ENCODE assay signal across 8 cellular contexts in the genomic region with DNA sequence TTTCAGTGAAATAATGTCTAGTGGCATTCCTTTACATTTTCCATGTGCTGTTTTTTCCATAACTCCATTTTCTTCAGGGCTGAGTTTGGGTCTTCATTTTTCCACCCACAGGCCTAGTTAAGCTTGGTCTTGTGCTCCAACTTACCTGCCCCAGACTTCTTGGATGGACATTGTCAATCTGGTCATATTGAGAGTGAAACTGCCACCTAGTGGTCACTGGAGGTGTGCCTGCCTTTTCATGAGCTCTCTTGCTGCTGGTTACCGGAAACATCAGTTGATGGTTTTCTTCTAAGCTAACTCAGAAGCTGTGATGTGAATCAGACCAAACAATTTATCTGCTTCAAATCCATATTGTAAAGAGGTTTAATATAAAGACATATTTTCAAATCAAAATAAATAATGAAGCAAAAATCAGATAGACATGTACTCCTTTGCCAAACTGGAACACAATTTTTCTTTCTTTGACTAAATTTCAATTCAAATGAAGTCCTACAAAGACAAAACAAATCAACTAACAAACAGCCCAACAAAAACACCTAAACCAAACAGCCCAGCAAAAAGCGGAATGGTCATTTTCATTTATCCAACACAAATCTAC.
DNase-seq lines count a peak whose midpoint lies in the region; ATAC-seq and TF ChIP-seq lines count a peak whose summit lies in the region.

No MANE protein-coding gene starts in this region.

- no peaks in the 10 kb centered on the region for H3K9me3 ChIP-seq in left ventricle myocardium inferior (replicated peaks)
- H3K9me3 ChIP-seq in gastrocnemius medialis, result no peaks in the 10 kb centered on the region

- H3K4me3 Mint-ChIP-seq in activated naive CD8-positive, alpha-beta T cell, result peak overlapping the region; percentile 56

- no peaks in the 10 kb centered on the region for H3K9me3 Mint-ChIP-seq in activated naive CD8-positive, alpha-beta T cell (ENCODE audit: low read depth)

- H3K4me1 Mint-ChIP-seq in activated naive CD8-positive, alpha-beta T cell (ENCODE audit: low read depth), result peaks cover 50% of the 10 kb centered on the region

- no peaks in the 10 kb centered on the region for H3K36me3 ChIP-seq in left ventricle myocardium inferior
- no peaks in the 10 kb centered on the region for H3K36me3 ChIP-seq in gastrocnemius medialis

- intact Hi-C loops in left ventricle myocardium inferior (cut with micrococcal nuclease), result loop anchor here (10.0 kb wide), 1 partner anchor 705 kb away; no protein-coding TSS in a partner anchor
- intact Hi-C loops in gastrocnemius medialis (cut with DNase I; ENCODE audit: low total_unique reads), result loop anchor here (5.0 kb wide), 1 partner anchor 257 kb away; no protein-coding TSS in a partner anchor

- H3K27me3 ChIP-seq in left ventricle myocardium inferior (ENCODE audit: low read depth) (peaks cover 11% of the 10 kb centered on the region), gastrocnemius medialis (no peaks in the 10 kb centered on the region)

- peaks cover 8% of the 10 kb centered on the region for H3K4me1 ChIP-seq in left ventricle myocardium inferior
- H3K4me1 ChIP-seq in gastrocnemius medialis, result no peaks in the 10 kb centered on the region

- TF ChIP-seq CTCF in left ventricle myocardium inferior (IDR thresholded peaks at IDR 0.05; ENCODE audit: borderline replicate concordance) (peak; percentile 89), gastrocnemius medialis (IDR thresholded peaks at IDR 0.05 in 4 of 5, conservative IDR thresholded peaks at IDR 0.05 in 1 of 5) (peak; percentile 40 to 73 (median 47))

- no peaks in the 10 kb centered on the region for H3K36me3 Mint-ChIP-seq in activated naive CD8-positive, alpha-beta T cell

- in situ Hi-C loops in KBM-7 (cut with MboI; ENCODE audit: low pct_unique_long_range_greater_than_20kb, low sequenced_read_pairs), result loop anchor here (25.0 kb wide), 2 partner anchors 237 to 712 kb away; a partner anchor contains a TSS
- in situ Hi-C loops in gastrocnemius medialis (cut with MboI; ENCODE audit: low sequenced_read_pairs in 4 of 4), result loop anchor here in 3 of 4 donors (10.0 to 25.0 kb wide), 5 partner anchors 255 to 1065 kb away; no protein-coding TSS in a partner anchor

- no peaks in the 10 kb centered on the region for H3K27me3 Mint-ChIP-seq in activated naive CD8-positive, alpha-beta T cell

- ATAC-seq in GM19463 (IDR thresholded peaks at IDR 0.05; ENCODE audit: unreplicated experiment), result peak; percentile 41
- ATAC-seq in SK-N-SH treated with all-trans-retinoic acid at 6 μM for 48 hours, result peak; percentile 72
- no peak for ATAC-seq in gastrocnemius medialis

- no peak overlapping the region for H3K4me3 ChIP-seq in left ventricle myocardium inferior
- no peak overlapping the region for H3K4me3 ChIP-seq in gastrocnemius medialis

- no peak for TF ChIP-seq POLR2A in gastrocnemius medialis (IDR thresholded peaks at IDR 0.05)

- H3K27ac Mint-ChIP-seq in activated naive CD8-positive, alpha-beta T cell, result peak overlapping the region; percentile 74

- H3K27ac ChIP-seq in left ventricle myocardium inferior (replicated peaks) (no peak overlapping the region), gastrocnemius medialis (no peak overlapping the region)

- DNase-seq in DMS 273 (lab: John Stamatoyannopoulos, UW; ENCODE audit: unreplicated experiment) (peak; percentile 72), KBM-7 (peak; percentile 77), left ventricle myocardium inferior (peak; percentile 18), gastrocnemius medialis (peak; percentile 6 to 17), GOT3 (lab: John Stamatoyannopoulos, UW) (no peak)

TF ChIP-seq in SK-N-SH treated with all-trans-retinoic acid at 6 μM for 48 hours, 23 proteins besides CTCF, POLR2A, EP300 and RAD21:
- TF ChIP-seq ARNTL (CRISPR knock-in tag; IDR thresholded peaks at IDR 0.05; ENCODE audit: borderline replicate concordance, low read depth), result no peak
- no peak for TF ChIP-seq TCF4 (CRISPR knock-in tag; IDR thresholded peaks at IDR 0.05; ENCODE audit: borderline replicate concordance)
- TF ChIP-seq BACH2 (CRISPR knock-in tag; IDR thresholded peaks at IDR 0.05; ENCODE audit: borderline replicate concordance), result no peak
- no peak for TF ChIP-seq ZC3H10 (CRISPR knock-in tag; IDR thresholded peaks at IDR 0.05)
- no peak for TF ChIP-seq ZNF70 (CRISPR knock-in tag; IDR thresholded peaks at IDR 0.05)
- no peak for TF ChIP-seq PPARA (CRISPR knock-in tag; IDR thresholded peaks at IDR 0.05; ENCODE audit: borderline replicate concordance)
- TF ChIP-seq, protein P1, sequence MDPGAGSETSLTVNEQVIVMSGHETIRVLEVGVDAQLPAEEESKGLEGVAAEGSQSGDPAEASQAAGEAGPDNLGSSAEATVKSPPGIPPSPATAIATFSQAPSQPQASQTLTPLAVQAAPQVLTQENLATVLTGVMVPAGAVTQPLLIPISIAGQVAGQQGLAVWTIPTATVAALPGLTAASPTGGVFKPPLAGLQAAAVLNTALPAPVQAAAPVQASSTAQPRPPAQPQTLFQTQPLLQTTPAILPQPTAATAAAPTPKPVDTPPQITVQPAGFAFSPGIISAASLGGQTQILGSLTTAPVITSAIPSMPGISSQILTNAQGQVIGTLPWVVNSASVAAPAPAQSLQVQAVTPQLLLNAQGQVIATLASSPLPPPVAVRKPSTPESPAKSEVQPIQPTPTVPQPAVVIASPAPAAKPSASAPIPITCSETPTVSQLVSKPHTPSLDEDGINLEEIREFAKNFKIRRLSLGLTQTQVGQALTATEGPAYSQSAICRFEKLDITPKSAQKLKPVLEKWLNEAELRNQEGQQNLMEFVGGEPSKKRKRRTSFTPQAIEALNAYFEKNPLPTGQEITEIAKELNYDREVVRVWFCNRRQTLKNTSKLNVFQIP (CRISPR knock-in tag; IDR thresholded peaks at IDR 0.05; ENCODE audit: borderline replicate concordance, low read depth), result no peak
- TF ChIP-seq ESRRG (CRISPR knock-in tag; IDR thresholded peaks at IDR 0.05), result no peak
- TF ChIP-seq CSDC2 (CRISPR knock-in tag; IDR thresholded peaks at IDR 0.05), result no peak
- no peak for TF ChIP-seq OSR1 (CRISPR knock-in tag; IDR thresholded peaks at IDR 0.05)
- TF ChIP-seq, protein P2, sequence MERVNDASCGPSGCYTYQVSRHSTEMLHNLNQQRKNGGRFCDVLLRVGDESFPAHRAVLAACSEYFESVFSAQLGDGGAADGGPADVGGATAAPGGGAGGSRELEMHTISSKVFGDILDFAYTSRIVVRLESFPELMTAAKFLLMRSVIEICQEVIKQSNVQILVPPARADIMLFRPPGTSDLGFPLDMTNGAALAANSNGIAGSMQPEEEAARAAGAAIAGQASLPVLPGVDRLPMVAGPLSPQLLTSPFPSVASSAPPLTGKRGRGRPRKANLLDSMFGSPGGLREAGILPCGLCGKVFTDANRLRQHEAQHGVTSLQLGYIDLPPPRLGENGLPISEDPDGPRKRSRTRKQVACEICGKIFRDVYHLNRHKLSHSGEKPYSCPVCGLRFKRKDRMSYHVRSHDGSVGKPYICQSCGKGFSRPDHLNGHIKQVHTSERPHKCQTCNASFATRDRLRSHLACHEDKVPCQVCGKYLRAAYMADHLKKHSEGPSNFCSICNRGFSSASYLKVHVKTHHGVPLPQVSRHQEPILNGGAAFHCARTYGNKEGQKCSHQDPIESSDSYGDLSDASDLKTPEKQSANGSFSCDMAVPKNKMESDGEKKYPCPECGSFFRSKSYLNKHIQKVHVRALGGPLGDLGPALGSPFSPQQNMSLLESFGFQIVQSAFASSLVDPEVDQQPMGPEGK (CRISPR knock-in tag; IDR thresholded peaks at IDR 0.05; ENCODE audit: borderline replicate concordance), result no peak

Comparison
In these comparisons a context has a peak if more than half of its experiments do, and no peak if none do; other contexts are left out.
1. ATAC-seq: peak in GM19463 (single experiment) and SK-N-SH treated with all-trans-retinoic acid at 6 μM for 48 hours (single experiment); none in gastrocnemius medialis (0 of 2).